Comparison of ENCODE assay signal across 8 cellular contexts in genomic region chr16:56425439-56425832, GRCh38. TPM values are rescaled to one million over a fixed set of nuclear protein-coding genes. Genes with fewer than 3 reads are reported as not detected.
DNase-seq lines count a peak whose midpoint lies in the region; ATAC-seq and TF ChIP-seq lines count a peak whose summit lies in the region.

AMFR (minus strand) TSS chr16:56425545; CDS start chr16:56425327, 218 bp downstream.

- no peaks in the 10 kb centered on the region for H3K27me3 ChIP-seq in hepatocyte

- peak within 1 kb of the TSS; percentile 79 for H3K4me3 ChIP-seq in Jurkat, Clone E6-1 (ENCODE audit: low read length)
- H3K4me3 ChIP-seq in astrocyte of the cerebellum (ENCODE audit: low read depth, low read length), result peak within 1 kb of the TSS; percentile 49
- H3K4me3 ChIP-seq in hepatocyte, result peak within 1 kb of the TSS; percentile 97

- peaks cover 29% of the 10 kb centered on the region for H3K4me1 Mint-ChIP-seq in T-helper 17 cell

- peak within 1 kb of the TSS; percentile 59 for H2AFZ ChIP-seq in hepatocyte

- peak within 1 kb of the TSS; percentile 95 for H3K27ac Mint-ChIP-seq in T-helper 17 cell

- peak; percentile 27 for DNase-seq in GF-D8 (lab: John Stamatoyannopoulos, UW)
- peak; percentile 54 for DNase-seq in Jurkat, Clone E6-1 (ENCODE audit: low read depth, low spot score)
- DNase-seq in T-helper 17 cell, result peak; percentile 65 to 80 (median 72)
- DNase-seq in astrocyte of the cerebellum (ENCODE audit: low read depth), result peak; percentile 18
- DNase-seq in hepatocyte (ENCODE audit: low spot score), result peak; percentile 94
- peak; percentile 28 for DNase-seq in renal cortical epithelial cell (ENCODE audit: low read depth)
- DNase-seq in OCI-M2 (lab: John Stamatoyannopoulos, UW; ENCODE audit: unreplicated experiment), result no peak

- H4K20me1 ChIP-seq in hepatocyte (ENCODE audit: insufficient read depth, poor library complexity, severe bottlenecking), result peaks cover 35% of the 10 kb centered on the region

- peak; percentile 19 for TF ChIP-seq CTCF in astrocyte of the cerebellum (IDR thresholded peaks at IDR 0.05; ENCODE audit: low read depth, low read length, missing control alignments)
- no peak for TF ChIP-seq CTCF in hepatocyte (IDR thresholded peaks at IDR 0.05; ENCODE audit: poor library complexity)

- no peaks in the 10 kb centered on the region for H3K9me2 ChIP-seq in hepatocyte (replicated peaks; ENCODE audit: insufficient read depth)

- peaks cover 45% of the 10 kb centered on the region for H3K79me2 ChIP-seq in hepatocyte

- peak within 1 kb of the TSS; percentile 89 for H3K4me2 ChIP-seq in hepatocyte

- no peaks in the 10 kb centered on the region for H3K9me3 ChIP-seq in T-helper 17 cell (ENCODE audit: control insufficient read depth, low read length, poor library complexity, severe bottlenecking)
- no peaks in the 10 kb centered on the region for H3K9me3 ChIP-seq in hepatocyte (ENCODE audit: low read depth)

- H3K36me3 Mint-ChIP-seq in T-helper 17 cell (ENCODE audit: low read depth), result no peaks in the 10 kb centered on the region

- 4% methylated on average over 19 of the region's 57 CpGs for WGBS in hepatocyte (ENCODE audit: low lambda C conversion rate, missing lambda C conversion rate)

- H3K27ac ChIP-seq in hepatocyte, result peak within 1 kb of the TSS; percentile 93

- in situ Hi-C loops in astrocyte of the cerebellum (cut with HindIII; ENCODE audit: low sequenced_read_pairs), result no loop called here

- H3K36me3 ChIP-seq in hepatocyte (replicated peaks; ENCODE audit: insufficient read depth, low read depth), result no peaks in the 10 kb centered on the region

- peak within 1 kb of the TSS; percentile 96 for H3K4me3 Mint-ChIP-seq in T-helper 17 cell

- ATAC-seq in GM21619 (IDR thresholded peaks at IDR 0.05; ENCODE audit: unreplicated experiment), result peak; percentile 71
- peak; percentile 95 for ATAC-seq in T-helper 17 cell

- no peaks in the 10 kb centered on the region for H3K27me3 Mint-ChIP-seq in T-helper 17 cell

- peaks cover 18% of the 10 kb centered on the region for H3K4me1 ChIP-seq in hepatocyte (ENCODE audit: insufficient read depth)

RNA-seq across cellular contexts. Expression of gene AMFR, which starts in this region (rescaled TPM):
- polyA plus RNA-seq in Jurkat, Clone E6-1 (2012; ENCODE audit: insufficient read depth, insufficient read length), result 50.4 TPM
- total RNA-seq in T-helper 17 cell, result 100 to 1,000 TPM in 1 of 2 donors, 10 to 100 TPM in 1; 64.8 to 102 TPM
- total RNA-seq in hepatocyte, result 109 and 135 TPM in 2 replicates
- 56.2 and 67.2 TPM in 2 replicates for polyA plus RNA-seq in hepatocyte
- 289 and 415 TPM in 2 replicates for total RNA-seq in renal cortical epithelial cell
